ENCODE assay signal across 22 cellular contexts in the genomic region with DNA sequence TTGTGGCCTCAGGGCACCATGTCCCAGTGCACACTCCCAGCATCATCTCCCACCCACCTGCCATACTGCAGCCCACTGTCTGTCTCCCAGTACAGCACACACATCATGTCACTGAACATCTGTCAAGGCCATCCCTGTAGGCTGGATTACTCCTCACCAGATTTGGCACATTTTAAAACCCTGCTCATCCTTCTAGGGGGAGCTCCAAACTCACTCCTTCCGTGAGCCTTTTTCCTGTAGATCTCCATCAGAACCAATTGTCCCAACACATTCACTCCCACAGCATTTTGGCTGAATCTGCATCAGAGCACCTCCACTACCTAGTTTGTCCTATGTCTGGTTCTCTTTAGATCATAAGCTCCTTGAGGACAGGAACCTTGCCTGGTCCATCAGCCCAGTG. TPM values are rescaled to one million over a fixed set of nuclear protein-coding genes. Genes with fewer than 3 reads are reported as not detected.
A peak's percentile ranks its signal among the peaks of the same experiment; 100 is the strongest.
DNase-seq lines count a peak whose midpoint lies in the region; FAIRE-seq and TF ChIP-seq lines count a peak whose summit lies in the region.
"Had no signal": no experiment of that assay in that cellular context is flagged by ENCODE, and none has a peak within 500 bp of the region (broad histone marks: within the 10 kb centered on the region; RNA-seq: fewer than 3 reads in every experiment).

No MANE protein-coding gene starts in this region.

- POLR2A ChIA-PET in H1 (lab: Charles Lee; ENCODE audit: partially characterized antibody): interaction anchor here (0.7 kb wide), 1 partner anchor 302 kb away, joined by 3 read pairs; no protein-coding TSS in a partner anchor

- no peak for TF ChIP-seq EP300 in H1 (IDR thresholded peaks at IDR 0.05; ENCODE audit: borderline replicate concordance in 1 of 2, low read depth in 2 of 2, low read length in 2 of 2)

- H4K91ac ChIP-seq in H1 (replicated peaks; ENCODE audit: insufficient read length, low read length): no peak overlapping the region

- H3K79me2 ChIP-seq in H1 (ENCODE audit: control insufficient read depth in 1 of 2, insufficient read depth in 2 of 2, low read length in 2 of 2): no peaks in the 10 kb centered on the region

- TF ChIP-seq RAD21 in H1 (IDR thresholded peaks at IDR 0.05 in 1 of 2, conservative IDR thresholded peaks at IDR 0.05 in 1 of 2; ENCODE audit: low read depth in 2 of 2, low read length in 2 of 2): peak; percentile 45 to 56

- no peak overlapping the region for H2AFZ ChIP-seq in H1 (ENCODE audit: low read length)
- H2AFZ ChIP-seq: GM23248, PC-9 had no signal

- no peak overlapping the region for H4K5ac ChIP-seq in H1 (ENCODE audit: insufficient read length, low read depth, low read length)

- no peak for TF ChIP-seq POLR2A in H1 (IDR thresholded peaks at IDR 0.05; ENCODE audit: control extremely low read depth in 1 of 2, low read depth in 2 of 2, low read length in 2 of 2)
- TF ChIP-seq POLR2A in spleen (IDR thresholded peaks at IDR 0.05): no peak

- H3K27me3 ChIP-seq in H1 (replicated peaks in 1 of 4; ENCODE audit: control insufficient read depth in 3 of 4, extremely low read depth in 1 of 4, insufficient read depth in 3 of 4, low read length in 3 of 4) (no peaks in the 10 kb centered on the region; a peak in 1 of 7 replicates), spleen (replicated peaks in 1 of 7) (peaks cover 0 to 82% (median 0%) of the 10 kb centered on the region in 7 donors)
- H3K27me3 ChIP-seq: BLaER1, SJCRH30 had no signal

- no peak overlapping the region for H2BK12ac ChIP-seq in H1 (ENCODE audit: low read depth, low read length)

- H3K18ac ChIP-seq in H1 (ENCODE audit: extremely low read depth, low read length): no peak overlapping the region

- intact Hi-C loops in spleen (cut with DNase I; ENCODE audit: low total_unique reads): no loop called here

- no peak overlapping the region for H2AK5ac ChIP-seq in H1 (ENCODE audit: low read depth, low read length)

- 77% methylated on average over 1 of the region's 1 CpG; no CpG with 5 or more reads in 1 of the 2 experiments for WGBS in H1 (ENCODE audit: extremely low coverage in 1 of 2, insufficient coverage in 1 of 2, insufficient read length in 1 of 2, insufficient replicate concordance in 2 of 2, low coverage in 1 of 2, low lambda C conversion rate in 2 of 2, missing lambda C conversion rate in 1 of 2), 2 experiments
- WGBS in spleen, 5 donors: 48 to 74% (median 54%) methylated on average over 1 of the region's 1 CpG

- H3K27ac ChIP-seq in H1 (ENCODE audit: low read depth, low read length) (no peak overlapping the region), spleen (no peak overlapping the region)
- H3K27ac ChIP-seq: GM23248, HL-60, PC-9, SJCRH30 had no signal

- H3K4me2 ChIP-seq in H1 (ENCODE audit: insufficient read depth in 1 of 2, low read depth in 2 of 2, low read length in 2 of 2): no peak overlapping the region
- H3K4me2 ChIP-seq: PC-9 had no signal

- H3K4me3 ChIP-seq in H1 (ENCODE audit: extremely low read depth in 1 of 4, insufficient read depth in 2 of 4, low read depth in 3 of 4, low read length in 4 of 4) (no peak overlapping the region), spleen (no peak overlapping the region)
- H3K4me3 ChIP-seq: BLaER1, GM23248, HAP-1, PC-9, SJCRH30 had no signal

- no peak overlapping the region for H2BK5ac ChIP-seq in H1 (ENCODE audit: low read depth, low read length)

- no peak overlapping the region for H3K14ac ChIP-seq in H1 (ENCODE audit: insufficient read length)

- TF ChIP-seq CTCF in H1 (IDR thresholded peaks at IDR 0.05; ENCODE audit: control extremely low read depth in 1 of 3, insufficient read depth in 1 of 3, low read depth in 1 of 3, low read length in 3 of 3) (peak in 2 of 3 experiments; percentile 17 to 35; a peak in 3 of 4 replicates), spleen (IDR thresholded peaks at IDR 0.05 in 8 of 11, conservative IDR thresholded peaks at IDR 0.05 in 3 of 11) (no peak)

- H3K36me3 ChIP-seq in H1 (ENCODE audit: control insufficient read depth in 2 of 4, insufficient read depth in 4 of 4, low read length in 3 of 4) (no peaks in the 10 kb centered on the region), spleen (no peaks in the 10 kb centered on the region)
- H3K36me3 ChIP-seq: BLaER1, HAP-1, SJCRH30 had no signal

- H3K9ac ChIP-seq in H1 (replicated peaks in 1 of 4; ENCODE audit: extremely low read depth in 1 of 4, low read depth in 3 of 4, low read length in 3 of 4): no peak overlapping the region
- H3K9ac ChIP-seq: BLaER1, GM23248 had no signal

- H3K4me1 ChIP-seq in H1 (replicated peaks in 1 of 4; ENCODE audit: control insufficient read depth in 3 of 4, insufficient read depth in 4 of 4, low read length in 3 of 4) (no peaks in the 10 kb centered on the region; a peak in 2 of 7 replicates), spleen (peaks cover 0 to 5% (median 0%) of the 10 kb centered on the region in 6 donors)
- H3K4me1 ChIP-seq: HAP-1, SJCRH30 had no signal

- H4K8ac ChIP-seq in H1 (ENCODE audit: extremely low read depth, insufficient read depth, low read length): no peak overlapping the region

- CTCF ChIA-PET in H1 (lab: Charles Lee; ENCODE audit: partially characterized antibody): interaction anchor here (0.8 to 2.2 kb wide), 15 partner anchors 9 to 576 kb away, joined by 3 to 10 read pairs (median 3); no protein-coding TSS in a partner anchor

- H4K20me1 ChIP-seq in H1 (replicated peaks in 1 of 2; ENCODE audit: control insufficient read depth in 1 of 2, insufficient read depth in 2 of 2, low read length in 2 of 2): no peaks in the 10 kb centered on the region
- H4K20me1 ChIP-seq: BLaER1 had no signal

- no peaks in the 10 kb centered on the region for H3K79me1 ChIP-seq in H1 (ENCODE audit: low read depth, low read length)

- peak; percentile 32 to 50 for DNase-seq in NCI-H526 (lab: John Stamatoyannopoulos, UW)
- DNase-seq in NCI-H526 treated with DMSO at 0.1 percent for 48 hours (lab: John Stamatoyannopoulos, UW): no peak
- DNase-seq in NCI-H524 treated with DMSO at 0.1 percent for 48 hours (lab: John Stamatoyannopoulos, UW): peak; percentile 72
- no peak for DNase-seq in H1 (ENCODE audit: low read depth in 1 of 2, low spot score in 2 of 2)
- no peak for DNase-seq in iPS-NIHi11 (ENCODE audit: low spot score)
- DNase-seq in spleen: no peak
- no peak for DNase-seq in HTR-8/SVneo (ENCODE audit: insufficient read length, low spot score)
- DNase-seq: CD4-positive, CD25-positive, alpha-beta regulatory T cell; GM23248; HFFc6; NCI-H1048; NCI-H1417; NCI-H187; NCI-H2081 treated with DMSO at 0.1 percent for 48 hours; PC-9; SJCRH30 had no signal

- no peaks in the 10 kb centered on the region for H3K23me2 ChIP-seq in H1 (ENCODE audit: low read depth, low read length)

- H3K56ac ChIP-seq in H1 (replicated peaks; ENCODE audit: insufficient read length, low read depth, low read length): no peak overlapping the region

- no peak overlapping the region for H3K23ac ChIP-seq in H1 (ENCODE audit: insufficient read length)

- FAIRE-seq in H1 (lab: Jason Lieb, UNC) (no peak), HTR-8/SVneo (lab: Jason Lieb, UNC) (no peak)
- FAIRE-seq: G401.6 had no signal

- H3K9me3 ChIP-seq in H1 (ENCODE audit: insufficient read depth in 2 of 2, low read depth in 1 of 2, low read length in 1 of 2) (no peaks in the 10 kb centered on the region), spleen (no peaks in the 10 kb centered on the region)
- H3K9me3 ChIP-seq: HAP-1, SJCRH30 had no signal

- no peak overlapping the region; the same call in 1 of the 2 replicates for H2BK20ac ChIP-seq in H1 (ENCODE audit: low read length)

- H2BK120ac ChIP-seq in H1 (replicated peaks; ENCODE audit: low read depth, low read length): no peak overlapping the region

- no peak overlapping the region for H3K4ac ChIP-seq in H1 (replicated peaks; ENCODE audit: insufficient read length, low read depth, low read length)

- H2BK15ac ChIP-seq in H1 (ENCODE audit: low read length): 0 out of 2 replicates have a peak overlapping the region, but pooled peaks have one; percentile 25

TF ChIP-seq in H1, 55 proteins besides CTCF, POLR2A, EP300 and RAD21 (continues in another document):
- TF ChIP-seq KDM1A (IDR thresholded peaks at IDR 0.05; ENCODE audit: borderline replicate concordance, low read length) (no peak), SP1 (IDR thresholded peaks at IDR 0.05; ENCODE audit: low read depth, low read length) (no peak), TBP (IDR thresholded peaks at IDR 0.05; ENCODE audit: low read depth, low read length) (no peak), RBBP5 (IDR thresholded peaks at IDR 0.05; ENCODE audit: borderline replicate concordance, low read depth, low read length) (no peak), KDM5A (IDR thresholded peaks at IDR 0.05; ENCODE audit: low read length) (no peak), RFX5 (IDR thresholded peaks at IDR 0.05; ENCODE audit: borderline replicate concordance, low read depth, low read length) (no peak), NANOG (IDR thresholded peaks at IDR 0.05; ENCODE audit: insufficient read depth, low read depth, low read length, poor library complexity, severe bottlenecking) (no peak), CBX5 (IDR thresholded peaks at IDR 0.05; ENCODE audit: low read depth, low read length) (no peak), SAP30 (IDR thresholded peaks at IDR 0.05; ENCODE audit: insufficient read depth, insufficient replicate concordance, low read length) (no peak), CTBP2 (IDR thresholded peaks at IDR 0.05; ENCODE audit: borderline replicate concordance, insufficient read depth, insufficient read length, low read length) (no peak), TAF1 (IDR thresholded peaks at IDR 0.05; ENCODE audit: low read depth, low read length) (no peak), CREB1 (IDR thresholded peaks at IDR 0.05) (no peak)
- TF ChIP-seq, protein P1, sequence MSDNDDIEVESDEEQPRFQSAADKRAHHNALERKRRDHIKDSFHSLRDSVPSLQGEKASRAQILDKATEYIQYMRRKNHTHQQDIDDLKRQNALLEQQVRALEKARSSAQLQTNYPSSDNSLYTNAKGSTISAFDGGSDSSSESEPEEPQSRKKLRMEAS (IDR thresholded peaks at IDR 0.05): no peak

RNA-seq across cellular contexts. Expression of a gene that starts 58.6 kb away (rescaled TPM):
- 3.4 and 3.7 TPM in 2 replicates for total RNA-seq in H1 (2021; fragmentation: NEBNext Ultra II Directional; extraction: Animal tissue kit (Norgen Biotek cat#: 25700))
- polyA plus RNA-seq in H1 (2011; rRNA removed) (2.1 and 2.5 TPM in 2 replicates), spleen (under 1 TPM; 0.09 to 0.74 (median 0.11) TPM)
- 1.9 TPM for polyA plus RNA-seq in H1 (2011; cell fraction: cytosol; rRNA removed)
- 3.8 TPM for polyA plus RNA-seq in H1 (2011; cell fraction: nucleus; rRNA removed)
- polyA plus RNA-seq in H1 (2012, experiment 1 of 2): 1.5 to 1.9 TPM (median 1.8 TPM) in 4 replicates
- polyA plus RNA-seq in H1 (2012, experiment 2 of 2): 0.63 TPM
- polyA plus RNA-seq in H1 (2013, experiment 1 of 2): 2.3 TPM
- 2.1 TPM for polyA plus RNA-seq in H1 (2013, experiment 2 of 2)
- 7.3 and 7.4 TPM in 2 replicates for polyA minus RNA-seq in H1 (2011; rRNA and poly(A)+ RNA removed)
- polyA minus RNA-seq in H1 (2011; cell fraction: cytosol; rRNA and poly(A)+ RNA removed): 1.8 TPM
- polyA minus RNA-seq in H1 (2011; cell fraction: nucleus; rRNA and poly(A)+ RNA removed): 2.9 TPM
- under 1 TPM; 0.09 to 0.57 (median 0.20) TPM for total RNA-seq in spleen
- total RNA-seq: A172; CD4-positive, CD25-positive, alpha-beta regulatory T cell; GM23248; HFFc6; PC-9; RPMI7951; SJCRH30 had no signal
- polyA plus RNA-seq: CD4-positive, CD25-positive, alpha-beta regulatory T cell; GM23248 had no signal

Comparison
In these comparisons a context has a peak if more than half of its experiments do, and no peak if none do; other contexts are left out.
1. DNase-seq: peak in NCI-H526 (2 of 2) and NCI-H524 treated with DMSO at 0.1 percent for 48 hours (single experiment); none in NCI-H526 treated with DMSO at 0.1 percent for 48 hours (single experiment), H1 (0 of 2), iPS-NIHi11 (single experiment), spleen (single experiment) and HTR-8/SVneo (single experiment).
2. CTCF ChIP-seq: peak in H1 (2 of 3); none in spleen (0 of 11).